ENCODE assay signal across 27 cellular contexts in genomic region chr9:135840107-135840506, GRCh38.
"Had no signal": no experiment of that assay in that cellular context is flagged by ENCODE, and none has a peak within 500 bp of the region (broad histone marks: within the 10 kb centered on the region; RNA-seq: fewer than 3 reads in every experiment).

No MANE protein-coding gene starts in this region.

- H3K27me3 ChIP-seq: MG63 had no signal

- DNase-seq: activated CD4-positive, alpha-beta memory T cell treated with anti-CD3 and anti-CD28 coated beads, Interleukin-2, amount 10 ng/mL, durations not matched to agents 7 days and 5 days; activated CD4-positive, alpha-beta T cell treated with anti-CD3 and anti-CD28 coated beads for 36 hours; activated CD4-positive, alpha-beta T cell treated with anti-CD3 and anti-CD28 coated beads, Interleukin-2, amount 50 U/mL, for 1 hour; activated gamma-delta T cell; activated naive CD8-positive, alpha-beta T cell treated with anti-CD3 and anti-CD28 coated beads for 36 hours; activated T-cell treated with anti-CD3 and anti-CD28 coated beads for 4 hours; activated T-cell treated with anti-CD3 and anti-CD28 coated beads, Interleukin-2, amount 50 U/mL, for 48 hours; anterior cingulate cortex; MG63; MV-4-11; NCI-H1092 treated with DMSO at 0.1 percent for 48 hours; NCI-H1417 treated with DMSO at 0.1 percent for 48 hours; NCI-H1694 treated with DMSO at 0.1 percent for 48 hours; NCI-H2081; NCI-H510A treated with DMSO at 0.1 percent for 48 hours; NCI-H69; NK-92 treated with Interleukin-12 subunit alpha and Interleukin-12 subunit beta, amount 100 ng/mL, for 24 hours; OCI-M1; RPMI8226; T-helper 1 cell had no signal

- H3K27ac Mint-ChIP-seq: activated CD4-positive, alpha-beta memory T cell treated with anti-CD3 and anti-CD28 coated beads, Interleukin-2, amount 10 ng/mL, durations not matched to agents 7 days and 5 days; activated CD4-positive, alpha-beta T cell treated with anti-CD3 and anti-CD28 coated beads for 36 hours; activated naive CD4-positive, alpha-beta T cell treated with anti-CD3 and anti-CD28 coated beads for 36 hours; activated naive CD8-positive, alpha-beta T cell treated with anti-CD3 and anti-CD28 coated beads for 36 hours; activated T-helper 17 cell treated with anti-CD3 and anti-CD28 coated beads, Interleukin-2, amount 50 U/mL, for 72 hours had no signal

- H3K9ac ChIP-seq: KMS-11 had no signal

- H3K36me3 ChIP-seq: MG63 had no signal

- H3K9me3 ChIP-seq: MG63 had no signal

- H3K4me3 Mint-ChIP-seq: activated CD4-positive, alpha-beta memory T cell treated with anti-CD3 and anti-CD28 coated beads, Interleukin-2, amount 10 ng/mL, durations not matched to agents 7 days and 5 days; activated CD4-positive, alpha-beta T cell treated with anti-CD3 and anti-CD28 coated beads for 36 hours; activated naive CD4-positive, alpha-beta T cell treated with anti-CD3 and anti-CD28 coated beads for 36 hours; activated naive CD8-positive, alpha-beta T cell treated with anti-CD3 and anti-CD28 coated beads for 36 hours; activated T-helper 17 cell treated with anti-CD3 and anti-CD28 coated beads, Interleukin-2, amount 50 U/mL, for 72 hours had no signal

- H3K4me2 ChIP-seq: KMS-11 had no signal

- H3K4me1 Mint-ChIP-seq: activated CD4-positive, alpha-beta memory T cell treated with anti-CD3 and anti-CD28 coated beads, Interleukin-2, amount 10 ng/mL, durations not matched to agents 7 days and 5 days; activated naive CD8-positive, alpha-beta T cell treated with anti-CD3 and anti-CD28 coated beads for 36 hours had no signal

- H3K27ac ChIP-seq: KMS-11, SK-N-MC, VCaP had no signal

- H3K4me3 ChIP-seq: MG63, SK-N-MC had no signal

- H3K27me3 Mint-ChIP-seq: activated CD4-positive, alpha-beta memory T cell treated with anti-CD3 and anti-CD28 coated beads, Interleukin-2, amount 10 ng/mL, durations not matched to agents 7 days and 5 days; activated CD4-positive, alpha-beta T cell treated with anti-CD3 and anti-CD28 coated beads for 36 hours; activated naive CD8-positive, alpha-beta T cell treated with anti-CD3 and anti-CD28 coated beads for 36 hours; activated T-helper 17 cell treated with anti-CD3 and anti-CD28 coated beads, Interleukin-2, amount 50 U/mL, for 72 hours had no signal

- ATAC-seq: activated CD4-positive, alpha-beta T cell treated with anti-CD3 and anti-CD28 coated beads for 36 hours; Panc1; Right ventricle myocardium inferior had no signal
